Comparison of ENCODE assay signal across 24 cellular contexts in the genomic region with DNA sequence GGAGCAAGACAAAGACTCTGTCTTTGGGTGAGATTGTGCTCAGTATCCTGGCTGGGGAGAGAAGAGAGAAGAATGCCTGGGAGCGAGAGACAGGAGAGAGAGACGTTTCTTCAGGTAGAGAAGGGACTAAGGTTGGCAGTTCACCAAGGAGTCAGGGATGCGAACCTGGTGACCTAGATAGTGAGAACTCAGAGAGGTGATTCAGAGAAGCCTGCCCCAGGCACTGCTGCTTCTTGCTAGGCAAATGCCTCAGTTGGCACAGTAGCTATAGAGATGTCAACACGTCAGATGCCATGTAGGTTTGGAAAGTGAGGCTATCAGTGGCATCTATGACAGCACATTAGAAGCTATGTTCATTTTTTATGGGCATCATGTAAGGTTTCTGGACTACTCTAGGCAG.
A peak's percentile ranks its signal among the peaks of the same experiment; 100 is the strongest.
DNase-seq lines count a peak whose midpoint lies in the region; ATAC-seq and TF ChIP-seq lines count a peak whose summit lies in the region.
"Had no signal": no experiment of that assay in that cellular context is flagged by ENCODE, and none has a peak within 500 bp of the region (broad histone marks: within the 10 kb centered on the region; RNA-seq: fewer than 3 reads in every experiment).

No MANE protein-coding gene starts in this region.

- H3K36me3 ChIP-seq in mammary epithelial cell (ENCODE audit: insufficient read depth, low read length) (no peaks in the 10 kb centered on the region), neural progenitor cell (no peaks in the 10 kb centered on the region), mucosa of descending colon (ENCODE audit: low read depth) (no peaks in the 10 kb centered on the region), PC-9 (ENCODE audit: low read depth) (no peaks in the 10 kb centered on the region)
- H3K36me3 ChIP-seq in CD8-positive, alpha-beta memory T cell (ENCODE audit: insufficient read depth, low read length): no peaks in the 10 kb centered on the region
- H3K36me3 ChIP-seq: Peyer's patch had no signal

- no peaks in the 10 kb centered on the region for H4K20me1 ChIP-seq in mammary epithelial cell (ENCODE audit: insufficient read depth, low read length)
- H4K20me1 ChIP-seq in neural progenitor cell (ENCODE audit: low read depth): no peaks in the 10 kb centered on the region
- no peaks in the 10 kb centered on the region for H4K20me1 ChIP-seq in PC-9 (ENCODE audit: insufficient read depth)

- H3K9me3 ChIP-seq in mammary epithelial cell (replicated peaks; ENCODE audit: insufficient read depth, low read length): no peaks in the 10 kb centered on the region
- H3K9me3 ChIP-seq in neural progenitor cell (ENCODE audit: low read depth): no peaks in the 10 kb centered on the region
- H3K9me3 ChIP-seq in mucosa of descending colon: no peaks in the 10 kb centered on the region
- no peaks in the 10 kb centered on the region for H3K9me3 ChIP-seq in PC-9 (ENCODE audit: insufficient read depth, low read depth)
- H3K9me3 ChIP-seq in CD8-positive, alpha-beta memory T cell (ENCODE audit: low read length): no peaks in the 10 kb centered on the region
- H3K9me3 ChIP-seq: Peyer's patch had no signal

- ATAC-seq in GM21528 (IDR thresholded peaks at IDR 0.05; ENCODE audit: low FRiP score, unreplicated experiment) (no peak), mucosa of descending colon (no peak)
- ATAC-seq: SK-N-SH treated with all-trans-retinoic acid at 6 μM for 48 hours had no signal

- intact Hi-C loops in mammary epithelial cell (cut with micrococcal nuclease) (no loop called here), mucosa of descending colon (cut with DNase I, micrococcal nuclease) (no loop called here), PC-9 (cut with micrococcal nuclease; ENCODE audit: unreplicated experiment) (no loop called here)

- H3K27me3 ChIP-seq in mammary epithelial cell (ENCODE audit: insufficient read depth, low read length) (no peaks in the 10 kb centered on the region), neural progenitor cell (no peaks in the 10 kb centered on the region), PC-9 (ENCODE audit: insufficient read depth, low read depth) (no peaks in the 10 kb centered on the region)
- H3K27me3 ChIP-seq in CD8-positive, alpha-beta memory T cell (ENCODE audit: insufficient read depth, low read length, poor library complexity, severe bottlenecking): no peaks in the 10 kb centered on the region
- H3K27me3 ChIP-seq: Peyer's patch had no signal

- H3F3A ChIP-seq in neural progenitor cell (ENCODE audit: low read depth) (no peaks in the 10 kb centered on the region), PC-9 (ENCODE audit: insufficient read depth, low read depth) (no peaks in the 10 kb centered on the region)

- POLR2A ChIA-PET in PC-9 (lab: Charles Lee; ENCODE audit: unreplicated experiment): no interaction called here
- POLR2A ChIA-PET in CD8-positive, alpha-beta memory T cell (lab: Charles Lee): no interaction called here

- no peak overlapping the region for H3K9ac ChIP-seq in mammary epithelial cell (ENCODE audit: insufficient read depth, low read length)
- no peak overlapping the region for H3K9ac ChIP-seq in neural progenitor cell

- H3K4me3 ChIP-seq in mammary epithelial cell (replicated peaks in 1 of 3; ENCODE audit: insufficient read depth in 1 of 3, low read depth in 2 of 3, low read length in 3 of 3) (no peak overlapping the region), neural progenitor cell (no peak overlapping the region), mucosa of descending colon (no peak overlapping the region), PC-9 (no peak overlapping the region)
- no peak overlapping the region for H3K4me3 ChIP-seq in CD8-positive, alpha-beta memory T cell (ENCODE audit: low read length)
- H3K4me3 ChIP-seq: Peyer's patch had no signal

- no peaks in the 10 kb centered on the region for H3K9me2 ChIP-seq in PC-9 (ENCODE audit: insufficient read depth)

- H3K79me2 ChIP-seq in mammary epithelial cell (ENCODE audit: insufficient read depth, low read length) (no peaks in the 10 kb centered on the region), neural progenitor cell (ENCODE audit: low read depth) (no peaks in the 10 kb centered on the region), PC-9 (ENCODE audit: low read depth) (no peaks in the 10 kb centered on the region)

- no TSS peak for BruUV-seq in mammary epithelial cell (replicated peaks; lab: Mats Ljungman, UMichigan)
- BruUV-seq in PC-9 (replicated peaks; lab: Mats Ljungman, UMichigan): no TSS peak

- no peak overlapping the region for H3K27ac Mint-ChIP-seq in neural progenitor cell
- no peak overlapping the region for H3K27ac Mint-ChIP-seq in CD8-positive, alpha-beta memory T cell

- in situ Hi-C loops in G401 (cut with HindIII; ENCODE audit: low sequenced_read_pairs): no loop called here
- in situ Hi-C loops in mammary epithelial cell (cut with MboI; ENCODE audit: low sequenced_read_pairs in 2 of 2): no loop called here

- CTCF ChIA-PET in mammary epithelial cell (lab: Charles Lee; ENCODE audit: low non-redundant PET): no interaction called here
- CTCF ChIA-PET in PC-9 (lab: Charles Lee): no interaction called here
- CTCF ChIA-PET in CD8-positive, alpha-beta memory T cell (lab: Charles Lee): no interaction called here

- dilution Hi-C loops in mammary epithelial cell (cut with HindIII; ENCODE audit: low sequenced_read_pairs): no loop called here

- no peaks in the 10 kb centered on the region for H3K27me3 Mint-ChIP-seq in neural progenitor cell (ENCODE audit: insufficient read depth, low read depth)
- peaks cover 0 to 11% of the 10 kb centered on the region in 2 donors for H3K27me3 Mint-ChIP-seq in CD8-positive, alpha-beta memory T cell

- peaks cover 2% of the 10 kb centered on the region for H3K36me3 Mint-ChIP-seq in neural progenitor cell
- no peaks in the 10 kb centered on the region for H3K36me3 Mint-ChIP-seq in CD8-positive, alpha-beta memory T cell

- TF ChIP-seq CTCF in mammary epithelial cell (conservative IDR thresholded peaks at IDR 0.05 in 1 of 2, IDR thresholded peaks at IDR 0.05 in 1 of 2; ENCODE audit: extremely low read depth in 1 of 2, insufficient read depth in 1 of 2, low read depth in 1 of 2, low read length in 2 of 2) (no peak), neural progenitor cell (IDR thresholded peaks at IDR 0.05) (no peak), mucosa of descending colon (IDR thresholded peaks at IDR 0.05) (no peak), PC-9 (conservative IDR thresholded peaks at IDR 0.05) (no peak)

- H3K4me1 Mint-ChIP-seq in neural progenitor cell: peaks cover 12% of the 10 kb centered on the region
- no peaks in the 10 kb centered on the region for H3K4me1 Mint-ChIP-seq in CD8-positive, alpha-beta memory T cell

- H3K27ac ChIP-seq in mammary epithelial cell (ENCODE audit: insufficient read depth, low read depth, low read length): no peak overlapping the region
- H3K27ac ChIP-seq in epithelial cell of prostate: no peak overlapping the region
- no peak overlapping the region for H3K27ac ChIP-seq in neural progenitor cell
- H3K27ac ChIP-seq in PC-9: no peak overlapping the region
- no peak overlapping the region for H3K27ac ChIP-seq in CD8-positive, alpha-beta memory T cell (ENCODE audit: low read depth, low read length)
- H3K27ac ChIP-seq: C4-2B, HL-60, Peyer's patch had no signal

- H2AFZ ChIP-seq in mammary epithelial cell (ENCODE audit: low read depth, low read length) (peak overlapping the region; percentile 67), neural progenitor cell (replicated peaks) (no peak overlapping the region), PC-9 (no peak overlapping the region)

- H3K4me2 ChIP-seq in mammary epithelial cell (ENCODE audit: insufficient read depth, low read depth, low read length) (no peak overlapping the region), neural progenitor cell (no peak overlapping the region), PC-9 (no peak overlapping the region)

- peak overlapping the region; percentile 4 for H3K4me3 Mint-ChIP-seq in neural progenitor cell
- no peak overlapping the region for H3K4me3 Mint-ChIP-seq in CD8-positive, alpha-beta memory T cell

- WGBS in mammary epithelial cell (ENCODE audit: low coverage, missing lambda C conversion rate): 3% methylated on average over 4 of the region's 4 CpGs

- DNase-seq in G401 (ENCODE audit: low spot score) (peak; percentile 48), mammary epithelial cell (peak; percentile 77), epithelial cell of prostate (ENCODE audit: low read depth, low spot score) (peak; percentile 66), neural progenitor cell (ENCODE audit: low spot score) (no peak), mucosa of descending colon (no peak), PC-9 (no peak)
- no peak for DNase-seq in CD8-positive, alpha-beta memory T cell
- DNase-seq: AML-193; DMS53; EL; HCEC 1CT; KBM-7; NCI-H1105; NCI-H146; NCI-H2029; NCI-H2227 treated with DMSO at 0.1 percent for 48 hours; NCI-H510A treated with DMSO at 0.1 percent for 48 hours; NCI-H774; NK-92 treated with Interleukin-12 subunit alpha and Interleukin-12 subunit beta, amount 100 ng/mL, for 24 hours; Peyer's patch had no signal

- H3K9me3 Mint-ChIP-seq in neural progenitor cell: peaks cover 16% of the 10 kb centered on the region
- H3K9me3 Mint-ChIP-seq in CD8-positive, alpha-beta memory T cell: peaks cover 0 to 10% (median 0%) of the 10 kb centered on the region in 5 donors

- peaks cover 4% of the 10 kb centered on the region for H3K4me1 ChIP-seq in mammary epithelial cell (ENCODE audit: insufficient read depth, low read length)
- no peaks in the 10 kb centered on the region for H3K4me1 ChIP-seq in neural progenitor cell
- no peaks in the 10 kb centered on the region for H3K4me1 ChIP-seq in mucosa of descending colon (ENCODE audit: low read depth)
- H3K4me1 ChIP-seq in PC-9 (replicated peaks; ENCODE audit: insufficient read depth): no peaks in the 10 kb centered on the region
- no peaks in the 10 kb centered on the region for H3K4me1 ChIP-seq in CD8-positive, alpha-beta memory T cell (ENCODE audit: insufficient read depth, low read length)
- H3K4me1 ChIP-seq: Peyer's patch had no signal

Comparison
In these comparisons a context has a peak if more than half of its experiments do, and no peak if none do; other contexts are left out.
1. DNase-seq: peak in G401 (single experiment), mammary epithelial cell (single experiment) and epithelial cell of prostate (single experiment); none in neural progenitor cell (single experiment), mucosa of descending colon (0 of 3), PC-9 (0 of 2) and CD8-positive, alpha-beta memory T cell (0 of 5).